In the genomic region with DNA sequence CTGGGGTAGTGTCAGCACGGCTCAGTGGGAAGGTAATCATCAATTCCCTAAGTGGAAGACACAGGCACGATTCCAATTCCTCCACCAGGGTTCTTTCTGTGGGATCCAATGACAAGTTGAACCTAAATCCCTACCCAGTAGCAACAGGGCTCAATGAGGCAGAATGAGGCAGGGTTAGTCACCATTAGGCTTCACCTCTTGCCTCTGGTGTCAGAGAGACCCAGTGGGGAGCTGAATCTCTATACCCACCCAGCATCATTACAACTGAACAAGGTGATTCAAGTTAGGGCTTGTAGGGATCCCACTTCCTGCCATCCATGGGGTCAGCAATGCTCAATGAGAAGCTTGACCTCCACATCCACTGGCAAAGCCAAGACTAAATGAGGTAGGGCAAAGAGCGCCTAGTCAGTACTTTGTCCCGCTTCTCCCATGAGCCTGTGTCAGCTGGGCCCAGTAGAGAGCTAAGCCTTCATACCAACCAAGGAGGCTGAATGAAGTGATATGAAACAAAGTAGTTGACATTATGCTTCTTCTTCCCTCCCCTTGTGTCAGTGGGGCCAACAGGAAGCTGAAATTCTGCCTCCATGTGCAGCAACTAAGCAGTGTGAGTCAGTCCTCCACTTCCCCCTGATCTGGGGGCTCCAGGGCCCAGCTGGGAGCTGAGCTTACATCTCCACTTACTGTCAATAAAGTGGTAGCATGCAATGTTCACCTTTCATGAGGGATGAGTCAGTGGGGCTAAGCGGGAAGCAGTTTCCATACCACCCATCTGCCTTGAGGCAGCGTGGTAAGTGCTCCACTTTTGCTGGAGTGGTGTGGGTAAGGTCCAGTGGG, we compare ENCODE assay signal across 8 cellular contexts. TPM values are rescaled to one million over a fixed set of nuclear protein-coding genes. Genes with fewer than 3 reads are reported as not detected.
DNase-seq lines count a peak whose midpoint lies in the region; ATAC-seq and TF ChIP-seq lines count a peak whose summit lies in the region.

No MANE protein-coding gene starts in this region.

- no peaks in the 10 kb centered on the region for H3K9me3 ChIP-seq in HUES6 (ENCODE audit: control insufficient read depth, insufficient read depth, low read depth, low read length)
- H3K9me3 ChIP-seq in tibial artery, result no peaks in the 10 kb centered on the region

- TF ChIP-seq CTCF in tibial artery (IDR thresholded peaks at IDR 0.05), result no peak

- peak overlapping the region; percentile 68 for H3K4me3 Mint-ChIP-seq in activated T-cell treated with anti-CD3 and anti-CD28 coated beads, Interleukin-2, amount 50 U/mL, for 4 hours

- no peak overlapping the region for H3K9ac ChIP-seq in HUES6 (ENCODE audit: low read length)

- no peaks in the 10 kb centered on the region; the same call in 1 of the 2 replicates for H3K27me3 ChIP-seq in HUES6 (ENCODE audit: control insufficient read depth, insufficient read depth, low read length)
- no peaks in the 10 kb centered on the region for H3K27me3 ChIP-seq in tibial artery

- H3K4me3 ChIP-seq in HUES6 (ENCODE audit: low read depth, low read length) (peak overlapping the region; percentile 38), tibial artery (no peak overlapping the region)

- intact Hi-C loops in Right ventricle myocardium superior (cut with DNase I) (no loop called here), tibial artery (cut with DNase I; ENCODE audit: low total_unique reads) (no loop called here)

- no peaks in the 10 kb centered on the region for H3K36me3 Mint-ChIP-seq in activated T-cell treated with anti-CD3 and anti-CD28 coated beads, Interleukin-2, amount 50 U/mL, for 4 hours (ENCODE audit: insufficient read depth)

- peaks cover 23% of the 10 kb centered on the region for H3K4me1 ChIP-seq in HUES6 (ENCODE audit: control insufficient read depth, insufficient read depth, low read length)
- no peaks in the 10 kb centered on the region for H3K4me1 ChIP-seq in tibial artery

- H3K4me1 Mint-ChIP-seq in activated T-cell treated with anti-CD3 and anti-CD28 coated beads, Interleukin-2, amount 50 U/mL, for 4 hours (ENCODE audit: low read depth), result no peaks in the 10 kb centered on the region

- DNase-seq in CD1c-positive myeloid dendritic cell (ENCODE audit: extremely low spot score), result peak; percentile 3
- no peak for DNase-seq in activated T-cell treated with anti-CD3 and anti-CD28 coated beads, Interleukin-2, amount 50 U/mL, for 4 hours
- DNase-seq in iPS-NIHi11 (ENCODE audit: low spot score), result peak; percentile 3
- DNase-seq in hippocampal formation (lab: John Stamatoyannopoulos, UW), result no peak
- DNase-seq in Right ventricle myocardium superior, result no peak
- no peak for DNase-seq in tibial artery

- H3K36me3 ChIP-seq in HUES6 (ENCODE audit: control insufficient read depth, insufficient read depth, low read length) (no peaks in the 10 kb centered on the region), tibial artery (no peaks in the 10 kb centered on the region)

- no peaks in the 10 kb centered on the region for H3K9me3 Mint-ChIP-seq in activated T-cell treated with anti-CD3 and anti-CD28 coated beads, Interleukin-2, amount 50 U/mL, for 4 hours

- no peaks in the 10 kb centered on the region for H3K27me3 Mint-ChIP-seq in activated T-cell treated with anti-CD3 and anti-CD28 coated beads, Interleukin-2, amount 50 U/mL, for 4 hours (ENCODE audit: low read depth)

- H3K27ac ChIP-seq in HUES6 (ENCODE audit: low read depth, low read length), result no peak overlapping the region
- H3K27ac ChIP-seq in tibial artery, result no peak overlapping the region

- peak; percentile 43 to 77 for ATAC-seq in activated T-cell treated with anti-CD3 and anti-CD28 coated beads, Interleukin-2, amount 50 U/mL, for 4 hours
- ATAC-seq in Right ventricle myocardium superior (ENCODE audit: poor library complexity), result no peak
- ATAC-seq in HG03565 (IDR thresholded peaks at IDR 0.05; ENCODE audit: unreplicated experiment), result no peak

RNA-seq across cellular contexts. Expression of gene RBM41, which starts 36.4 kb away (rescaled TPM):
- total RNA-seq in activated T-cell treated with anti-CD3 and anti-CD28 coated beads, Interleukin-2, amount 50 U/mL, for 4 hours, result 10 to 100 TPM in 2 of 3 donors, 1 to 10 TPM in 1; 8.0 to 11.7 (median 10.6) TPM
- 16.9 TPM for total RNA-seq in Right ventricle myocardium superior

RNA-seq across cellular contexts. Expression of gene NUP62CL, which starts 51.2 kb away (rescaled TPM):
- under 1 TPM; 0.43 to 0.73 (median 0.55) TPM for total RNA-seq in activated T-cell treated with anti-CD3 and anti-CD28 coated beads, Interleukin-2, amount 50 U/mL, for 4 hours
- 0.46 TPM for total RNA-seq in Right ventricle myocardium superior

RNA-seq across cellular contexts. Expression of gene DNAAF6, which starts 51.4 kb away (rescaled TPM):
- not detected for total RNA-seq in activated T-cell treated with anti-CD3 and anti-CD28 coated beads, Interleukin-2, amount 50 U/mL, for 4 hours
- total RNA-seq in Right ventricle myocardium superior, result not detected

Comparison
In these comparisons a context has a peak if more than half of its experiments do, and no peak if none do; other contexts are left out.
1. DNase-seq: peak in CD1c-positive myeloid dendritic cell (single experiment) and iPS-NIHi11 (single experiment); none in activated T-cell treated with anti-CD3 and anti-CD28 coated beads, Interleukin-2, amount 50 U/mL, for 4 hours (single experiment), hippocampal formation (0 of 2), Right ventricle myocardium superior (single experiment) and tibial artery (0 of 2).
2. ATAC-seq: peak in activated T-cell treated with anti-CD3 and anti-CD28 coated beads, Interleukin-2, amount 50 U/mL, for 4 hours (2 of 2); none in Right ventricle myocardium superior (single experiment) and HG03565 (single experiment).